ENCODE assay signal across 8 cellular contexts in the genomic region with DNA sequence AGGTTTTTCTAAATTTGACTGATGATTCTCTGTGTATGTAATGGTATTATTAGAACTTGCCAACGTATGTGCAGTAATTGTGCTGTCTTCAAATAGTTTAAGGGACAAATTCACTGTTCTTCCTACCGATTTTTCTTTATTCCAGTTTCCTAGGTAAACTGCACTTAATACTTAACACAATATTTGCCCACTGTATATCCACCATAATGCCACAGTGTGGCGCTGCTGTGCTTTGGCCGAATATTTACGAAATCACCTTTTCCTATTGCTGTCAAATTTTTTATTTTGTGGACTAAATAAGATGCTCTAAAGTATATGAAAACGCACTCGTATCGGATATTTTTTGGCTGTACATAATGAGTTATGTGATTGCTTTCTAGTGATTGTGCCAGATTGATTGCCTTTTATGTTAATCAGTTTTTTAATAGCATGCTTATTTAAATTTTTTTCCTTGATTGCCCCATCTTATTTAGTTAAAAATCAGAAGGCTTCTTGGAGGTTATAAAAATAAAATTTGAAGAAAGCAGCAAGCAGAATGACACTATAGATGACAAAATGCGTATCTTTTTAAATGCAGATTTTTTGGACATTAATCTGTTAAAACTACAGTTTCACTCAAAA. TPM values are rescaled to one million over a fixed set of nuclear protein-coding genes. Genes with fewer than 3 reads are reported as not detected.
A peak's percentile ranks its signal among the peaks of the same experiment; 100 is the strongest.
DNase-seq lines count a peak whose midpoint lies in the region; ATAC-seq and TF ChIP-seq lines count a peak whose summit lies in the region.

No MANE protein-coding gene starts in this region.

- H3K27ac ChIP-seq in ovary = no peak overlapping the region

- TF ChIP-seq EP300 in ovary (IDR thresholded peaks at IDR 0.05) = no peak

- peak; percentile 35 to 77 (median 62) for TF ChIP-seq CTCF in ovary (IDR thresholded peaks at IDR 0.05)

- TF ChIP-seq POLR2A in ovary (IDR thresholded peaks at IDR 0.05) = no peak

- intact Hi-C loops in ovary (cut with DNase I) = no loop called here

- DNase-seq in Daoy (ENCODE audit: low read depth) (peak; percentile 51), HCEC 1CT (peak; percentile 56), NCI-H82 (lab: John Stamatoyannopoulos, UW) (peak; percentile 54), fibroblast of the conjunctiva (ENCODE audit: low read depth) (peak; percentile 43), ovary (peak; percentile 13 to 61 (median 44)), GM19238 (ENCODE audit: insufficient read length, low spot score) (no peak)
- DNase-seq in activated T-cell treated with anti-CD3 and anti-CD28 coated beads, Interleukin-2, amount 50 U/mL, for 1 hour = peak; percentile 45

- no peaks in the 10 kb centered on the region for H3K9me3 ChIP-seq in ovary

- no peak for ATAC-seq in HG03442 (IDR thresholded peaks at IDR 0.05; ENCODE audit: unreplicated experiment)

- no peak overlapping the region for H3K4me3 ChIP-seq in ovary

- H3K36me3 ChIP-seq in ovary = no peaks in the 10 kb centered on the region

- WGBS in ovary, 3 donors = 25 to 32% (median 27%) methylated on average over 9 of the region's 9 CpGs

- H3K27me3 ChIP-seq in ovary = no peaks in the 10 kb centered on the region

- H3K4me1 ChIP-seq in ovary (ENCODE audit: insufficient read depth) = no peaks in the 10 kb centered on the region

RNA-seq across cellular contexts. Expression of a gene that starts 10.5 kb away (rescaled TPM):
- 72.8 and 87.9 TPM in 2 replicates for total RNA-seq in Daoy (2014; rRNA removed; shearing (Covaris generic))
- 10 to 100 TPM; 18.9 to 43.1 (median 28.5) TPM for total RNA-seq in ovary
- polyA plus RNA-seq in ovary = 10 to 100 TPM; 17.3 to 25.7 TPM

RNA-seq across cellular contexts. Expression of a gene that starts 10.8 kb away (rescaled TPM):
- 0.91 and 2.9 TPM in 2 replicates for total RNA-seq in Daoy (2014; rRNA removed; shearing (Covaris generic))
- total RNA-seq in ovary = 10 to 100 TPM in 1 of 7 donors, 1 to 10 TPM in 6; 5.1 to 11.9 (median 8.3) TPM
- polyA plus RNA-seq in ovary = 1 to 10 TPM; 4.2 to 4.4 TPM
